ENCODE assay signal across 1 cellular context in genomic region chr22:39090426-39091064, GRCh38.
TF ChIP-seq lines count a peak whose summit lies in the region.

No MANE protein-coding gene starts in this region.

TF ChIP-seq in HepG2, 621 proteins besides CTCF, POLR2A, EP300 and RAD21:
- TF ChIP-seq ZNF777 (CRISPR knock-in tag; IDR thresholded peaks at IDR 0.05) (no peak), HDAC2 (CRISPR knock-in tag; IDR thresholded peaks at IDR 0.05) (no peak), JUN (CRISPR knock-in tag; IDR thresholded peaks at IDR 0.05) (no peak), PAF1 (CRISPR knock-in tag; IDR thresholded peaks at IDR 0.05) (no peak), TBX3 (IDR thresholded peaks at IDR 0.05; ENCODE audit: borderline replicate concordance) (no peak), ISX (CRISPR knock-in tag; conservative IDR thresholded peaks at IDR 0.05) (no peak), SRF (IDR thresholded peaks at IDR 0.05; ENCODE audit: low read depth, low read length) (no peak), FOXM1 (CRISPR knock-in tag; IDR thresholded peaks at IDR 0.05) (no peak), NR2F1 (CRISPR knock-in tag; IDR thresholded peaks at IDR 0.05) (no peak), HNRNPK (IDR thresholded peaks at IDR 0.05; ENCODE audit: low read depth, low read length, poor library complexity, severe bottlenecking) (no peak), PCBP1 (IDR thresholded peaks at IDR 0.05; ENCODE audit: borderline replicate concordance, low read depth, low read length) (no peak), RBM39 (IDR thresholded peaks at IDR 0.05; ENCODE audit: low read depth, low read length, poor library complexity, severe bottlenecking) (no peak), PRMT3 (CRISPR knock-in tag; IDR thresholded peaks at IDR 0.05; ENCODE audit: borderline replicate concordance, low read depth) (no peak)
- TF ChIP-seq, protein P1, sequence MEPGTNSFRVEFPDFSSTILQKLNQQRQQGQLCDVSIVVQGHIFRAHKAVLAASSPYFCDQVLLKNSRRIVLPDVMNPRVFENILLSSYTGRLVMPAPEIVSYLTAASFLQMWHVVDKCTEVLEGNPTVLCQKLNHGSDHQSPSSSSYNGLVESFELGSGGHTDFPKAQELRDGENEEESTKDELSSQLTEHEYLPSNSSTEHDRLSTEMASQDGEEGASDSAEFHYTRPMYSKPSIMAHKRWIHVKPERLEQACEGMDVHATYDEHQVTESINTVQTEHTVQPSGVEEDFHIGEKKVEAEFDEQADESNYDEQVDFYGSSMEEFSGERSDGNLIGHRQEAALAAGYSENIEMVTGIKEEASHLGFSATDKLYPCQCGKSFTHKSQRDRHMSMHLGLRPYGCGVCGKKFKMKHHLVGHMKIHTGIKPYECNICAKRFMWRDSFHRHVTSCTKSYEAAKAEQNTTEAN (CRISPR knock-in tag; conservative IDR thresholded peaks at IDR 0.05) = no peak
- TF ChIP-seq, protein P2, sequence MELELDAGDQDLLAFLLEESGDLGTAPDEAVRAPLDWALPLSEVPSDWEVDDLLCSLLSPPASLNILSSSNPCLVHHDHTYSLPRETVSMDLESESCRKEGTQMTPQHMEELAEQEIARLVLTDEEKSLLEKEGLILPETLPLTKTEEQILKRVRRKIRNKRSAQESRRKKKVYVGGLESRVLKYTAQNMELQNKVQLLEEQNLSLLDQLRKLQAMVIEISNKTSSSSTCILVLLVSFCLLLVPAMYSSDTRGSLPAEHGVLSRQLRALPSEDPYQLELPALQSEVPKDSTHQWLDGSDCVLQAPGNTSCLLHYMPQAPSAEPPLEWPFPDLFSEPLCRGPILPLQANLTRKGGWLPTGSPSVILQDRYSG (CRISPR knock-in tag; IDR thresholded peaks at IDR 0.05) = no peak
